ENCODE assay signal across 1 cellular context in the genomic region with DNA sequence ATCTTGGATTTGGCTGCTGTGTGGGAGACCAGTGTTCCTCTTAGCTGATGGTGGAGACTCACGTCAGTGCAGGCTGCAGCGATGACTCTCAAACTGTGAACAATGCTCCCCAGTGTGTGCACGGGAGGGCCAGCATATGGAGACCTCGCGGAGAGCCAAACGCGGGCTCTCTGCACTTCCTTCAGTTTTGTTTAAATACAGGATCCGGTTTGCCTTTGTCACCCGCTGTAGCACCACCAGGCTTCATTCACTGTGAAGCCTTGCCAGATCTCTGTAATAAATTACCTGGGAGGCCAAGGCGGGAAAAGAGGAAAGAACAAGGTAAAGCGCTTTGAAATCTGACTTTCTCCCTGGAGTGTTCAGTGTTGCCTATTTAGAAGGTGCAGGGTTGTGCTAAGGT.
TF ChIP-seq lines count a peak whose summit lies in the region.

No MANE protein-coding gene starts in this region.

TF ChIP-seq in HepG2, 621 proteins besides CTCF, POLR2A, EP300 and RAD21 (continued from another document and continues in another):
- TF ChIP-seq, protein P1, sequence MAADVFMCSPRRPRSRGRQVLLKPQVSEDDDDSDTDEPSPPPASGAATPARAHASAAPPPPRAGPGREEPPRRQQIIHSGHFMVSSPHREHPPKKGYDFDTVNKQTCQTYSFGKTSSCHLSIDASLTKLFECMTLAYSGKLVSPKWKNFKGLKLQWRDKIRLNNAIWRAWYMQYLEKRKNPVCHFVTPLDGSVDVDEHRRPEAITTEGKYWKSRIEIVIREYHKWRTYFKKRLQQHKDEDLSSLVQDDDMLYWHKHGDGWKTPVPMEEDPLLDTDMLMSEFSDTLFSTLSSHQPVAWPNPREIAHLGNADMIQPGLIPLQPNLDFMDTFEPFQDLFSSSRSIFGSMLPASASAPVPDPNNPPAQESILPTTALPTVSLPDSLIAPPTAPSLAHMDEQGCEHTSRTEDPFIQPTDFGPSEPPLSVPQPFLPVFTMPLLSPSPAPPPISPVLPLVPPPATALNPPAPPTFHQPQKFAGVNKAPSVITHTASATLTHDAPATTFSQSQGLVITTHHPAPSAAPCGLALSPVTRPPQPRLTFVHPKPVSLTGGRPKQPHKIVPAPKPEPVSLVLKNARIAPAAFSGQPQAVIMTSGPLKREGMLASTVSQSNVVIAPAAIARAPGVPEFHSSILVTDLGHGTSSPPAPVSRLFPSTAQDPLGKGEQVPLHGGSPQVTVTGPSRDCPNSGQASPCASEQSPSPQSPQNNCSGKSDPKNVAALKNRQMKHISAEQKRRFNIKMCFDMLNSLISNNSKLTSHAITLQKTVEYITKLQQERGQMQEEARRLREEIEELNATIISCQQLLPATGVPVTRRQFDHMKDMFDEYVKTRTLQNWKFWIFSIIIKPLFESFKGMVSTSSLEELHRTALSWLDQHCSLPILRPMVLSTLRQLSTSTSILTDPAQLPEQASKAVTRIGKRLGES (CRISPR knock-in tag; IDR thresholded peaks at IDR 0.05; ENCODE audit: borderline replicate concordance), result no peak
- TF ChIP-seq, protein P2, sequence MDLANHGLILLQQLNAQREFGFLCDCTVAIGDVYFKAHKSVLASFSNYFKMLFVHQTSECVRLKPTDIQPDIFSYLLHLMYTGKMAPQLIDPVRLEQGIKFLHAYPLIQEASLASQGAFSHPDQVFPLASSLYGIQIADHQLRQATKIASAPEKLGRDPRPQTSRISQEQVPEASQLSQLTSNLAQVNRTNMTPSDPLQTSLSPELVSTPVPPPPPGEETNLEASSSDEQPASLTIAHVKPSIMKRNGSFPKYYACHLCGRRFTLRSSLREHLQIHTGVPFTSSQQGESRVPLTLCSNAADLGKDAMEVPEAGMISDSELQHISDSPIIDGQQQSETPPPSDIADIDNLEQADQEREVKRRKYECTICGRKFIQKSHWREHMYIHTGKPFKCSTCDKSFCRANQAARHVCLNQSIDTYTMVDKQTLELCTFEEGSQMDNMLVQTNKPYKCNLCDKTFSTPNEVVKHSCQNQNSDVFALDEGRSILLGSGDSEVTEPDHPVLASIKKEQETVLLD (CRISPR knock-in tag; IDR thresholded peaks at IDR 0.05; ENCODE audit: low read depth), result no peak
- no peak for TF ChIP-seq RNF2 (conservative IDR thresholded peaks at IDR 0.05; ENCODE audit: low read depth)
- no peak for TF ChIP-seq ZNF670 (CRISPR knock-in tag; IDR thresholded peaks at IDR 0.05; ENCODE audit: borderline replicate concordance)
- TF ChIP-seq, protein P3, sequence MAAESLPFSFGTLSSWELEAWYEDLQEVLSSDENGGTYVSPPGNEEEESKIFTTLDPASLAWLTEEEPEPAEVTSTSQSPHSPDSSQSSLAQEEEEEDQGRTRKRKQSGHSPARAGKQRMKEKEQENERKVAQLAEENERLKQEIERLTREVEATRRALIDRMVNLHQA (CRISPR knock-in tag; IDR thresholded peaks at IDR 0.05), result no peak
- no peak for TF ChIP-seq GTF3A (CRISPR knock-in tag; conservative IDR thresholded peaks at IDR 0.05)
- TF ChIP-seq ZNF326 (CRISPR knock-in tag; IDR thresholded peaks at IDR 0.05; ENCODE audit: borderline replicate concordance), result no peak
- TF ChIP-seq JARID2 (CRISPR knock-in tag; IDR thresholded peaks at IDR 0.05; ENCODE audit: insufficient replicate concordance), result no peak
- peak; percentile 48; the same call in 1 of the 2 replicates for TF ChIP-seq ZNF232 (CRISPR knock-in tag; IDR thresholded peaks at IDR 0.05; ENCODE audit: borderline replicate concordance)
- TF ChIP-seq ZNF724P (CRISPR knock-in tag; IDR thresholded peaks at IDR 0.05; ENCODE audit: borderline replicate concordance), result no peak
- TF ChIP-seq ZNF180 (CRISPR knock-in tag; IDR thresholded peaks at IDR 0.05; ENCODE audit: borderline replicate concordance, low read depth), result no peak
- 0 out of 2 replicates have a peak, but pooled peaks have one; percentile 33 for TF ChIP-seq GATAD2A (CRISPR knock-in tag; IDR thresholded peaks at IDR 0.05)
- TF ChIP-seq RORA (CRISPR knock-in tag; IDR thresholded peaks at IDR 0.05), result no peak
- no peak for TF ChIP-seq CENPX (CRISPR knock-in tag; IDR thresholded peaks at IDR 0.05)
- no peak for TF ChIP-seq KDM5B (CRISPR knock-in tag; IDR thresholded peaks at IDR 0.05; ENCODE audit: borderline replicate concordance)
- no peak for TF ChIP-seq GATA4 (IDR thresholded peaks at IDR 0.05; ENCODE audit: borderline replicate concordance, low read depth)
- no peak for TF ChIP-seq CAMTA2 (CRISPR knock-in tag; IDR thresholded peaks at IDR 0.05; ENCODE audit: borderline replicate concordance)
- TF ChIP-seq TOE1 (CRISPR knock-in tag; IDR thresholded peaks at IDR 0.05), result no peak
- no peak for TF ChIP-seq ZNF563 (CRISPR knock-in tag; IDR thresholded peaks at IDR 0.05)
- TF ChIP-seq ZNF234 (CRISPR knock-in tag; conservative IDR thresholded peaks at IDR 0.05), result no peak
- TF ChIP-seq ZNF451 (CRISPR knock-in tag; IDR thresholded peaks at IDR 0.05), result no peak
- TF ChIP-seq, protein P4, sequence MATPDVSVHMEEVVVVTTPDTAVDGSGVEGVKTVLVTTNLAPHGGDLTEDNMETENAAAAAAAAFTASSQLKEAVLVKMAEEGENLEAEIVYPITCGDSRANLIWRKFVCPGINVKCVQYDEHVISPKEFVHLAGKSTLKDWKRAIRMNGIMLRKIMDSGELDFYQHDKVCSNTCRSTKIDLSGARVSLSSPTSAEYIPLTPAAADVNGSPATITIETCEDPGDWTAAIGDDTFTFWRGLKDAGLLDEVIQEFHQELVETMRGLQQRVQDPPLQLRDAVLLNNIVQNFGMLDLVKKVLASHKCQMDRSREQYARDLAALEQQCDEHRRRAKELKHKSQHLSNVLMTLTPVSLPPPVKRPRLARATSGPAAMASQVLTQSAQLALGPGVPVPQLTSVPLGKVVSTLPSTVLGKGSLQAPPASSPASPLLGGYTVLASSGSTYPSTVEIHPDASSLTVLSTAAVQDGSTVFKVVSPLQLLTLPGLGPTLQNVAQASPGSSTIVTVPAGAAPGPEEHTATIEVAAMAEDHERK (CRISPR knock-in tag; IDR thresholded peaks at IDR 0.05; ENCODE audit: low read depth), result no peak
- no peak for TF ChIP-seq SALL2 (CRISPR knock-in tag; IDR thresholded peaks at IDR 0.05)
- TF ChIP-seq ISX (CRISPR knock-in tag; conservative IDR thresholded peaks at IDR 0.05), result no peak
- TF ChIP-seq JUNB (CRISPR knock-in tag; IDR thresholded peaks at IDR 0.05; ENCODE audit: borderline replicate concordance), result no peak
- no peak for TF ChIP-seq CHD2 (IDR thresholded peaks at IDR 0.05; ENCODE audit: low read depth, low read length)
- TF ChIP-seq KLF11 (CRISPR knock-in tag; IDR thresholded peaks at IDR 0.05), result no peak
- TF ChIP-seq MLLT10 (CRISPR knock-in tag; IDR thresholded peaks at IDR 0.05), result no peak
- TF ChIP-seq ZNF468 (CRISPR knock-in tag; IDR thresholded peaks at IDR 0.05), result no peak
- TF ChIP-seq, protein P5, sequence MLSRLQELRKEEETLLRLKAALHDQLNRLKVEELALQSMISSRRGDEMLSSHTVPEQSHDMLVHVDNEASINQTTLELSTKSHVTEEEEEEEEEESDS (CRISPR knock-in tag; IDR thresholded peaks at IDR 0.05; ENCODE audit: borderline replicate concordance), result no peak
- TF ChIP-seq ZNF253 (CRISPR knock-in tag; IDR thresholded peaks at IDR 0.05; ENCODE audit: borderline replicate concordance), result no peak
- no peak for TF ChIP-seq HHEX (CRISPR knock-in tag; IDR thresholded peaks at IDR 0.05)
- TF ChIP-seq ZNF224 (CRISPR knock-in tag; IDR thresholded peaks at IDR 0.05), result no peak
- no peak for TF ChIP-seq ZFP90 (CRISPR knock-in tag; IDR thresholded peaks at IDR 0.05; ENCODE audit: borderline replicate concordance)
- TF ChIP-seq ZNF615 (CRISPR knock-in tag; IDR thresholded peaks at IDR 0.05; ENCODE audit: borderline replicate concordance), result no peak
- TF ChIP-seq, protein P6, sequence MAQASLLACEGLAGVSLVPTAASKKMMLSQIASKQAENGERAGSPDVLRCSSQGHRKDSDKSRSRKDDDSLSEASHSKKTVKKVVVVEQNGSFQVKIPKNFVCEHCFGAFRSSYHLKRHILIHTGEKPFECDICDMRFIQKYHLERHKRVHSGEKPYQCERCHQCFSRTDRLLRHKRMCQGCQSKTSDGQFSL (CRISPR knock-in tag; IDR thresholded peaks at IDR 0.05), result no peak
- TF ChIP-seq, protein P7, sequence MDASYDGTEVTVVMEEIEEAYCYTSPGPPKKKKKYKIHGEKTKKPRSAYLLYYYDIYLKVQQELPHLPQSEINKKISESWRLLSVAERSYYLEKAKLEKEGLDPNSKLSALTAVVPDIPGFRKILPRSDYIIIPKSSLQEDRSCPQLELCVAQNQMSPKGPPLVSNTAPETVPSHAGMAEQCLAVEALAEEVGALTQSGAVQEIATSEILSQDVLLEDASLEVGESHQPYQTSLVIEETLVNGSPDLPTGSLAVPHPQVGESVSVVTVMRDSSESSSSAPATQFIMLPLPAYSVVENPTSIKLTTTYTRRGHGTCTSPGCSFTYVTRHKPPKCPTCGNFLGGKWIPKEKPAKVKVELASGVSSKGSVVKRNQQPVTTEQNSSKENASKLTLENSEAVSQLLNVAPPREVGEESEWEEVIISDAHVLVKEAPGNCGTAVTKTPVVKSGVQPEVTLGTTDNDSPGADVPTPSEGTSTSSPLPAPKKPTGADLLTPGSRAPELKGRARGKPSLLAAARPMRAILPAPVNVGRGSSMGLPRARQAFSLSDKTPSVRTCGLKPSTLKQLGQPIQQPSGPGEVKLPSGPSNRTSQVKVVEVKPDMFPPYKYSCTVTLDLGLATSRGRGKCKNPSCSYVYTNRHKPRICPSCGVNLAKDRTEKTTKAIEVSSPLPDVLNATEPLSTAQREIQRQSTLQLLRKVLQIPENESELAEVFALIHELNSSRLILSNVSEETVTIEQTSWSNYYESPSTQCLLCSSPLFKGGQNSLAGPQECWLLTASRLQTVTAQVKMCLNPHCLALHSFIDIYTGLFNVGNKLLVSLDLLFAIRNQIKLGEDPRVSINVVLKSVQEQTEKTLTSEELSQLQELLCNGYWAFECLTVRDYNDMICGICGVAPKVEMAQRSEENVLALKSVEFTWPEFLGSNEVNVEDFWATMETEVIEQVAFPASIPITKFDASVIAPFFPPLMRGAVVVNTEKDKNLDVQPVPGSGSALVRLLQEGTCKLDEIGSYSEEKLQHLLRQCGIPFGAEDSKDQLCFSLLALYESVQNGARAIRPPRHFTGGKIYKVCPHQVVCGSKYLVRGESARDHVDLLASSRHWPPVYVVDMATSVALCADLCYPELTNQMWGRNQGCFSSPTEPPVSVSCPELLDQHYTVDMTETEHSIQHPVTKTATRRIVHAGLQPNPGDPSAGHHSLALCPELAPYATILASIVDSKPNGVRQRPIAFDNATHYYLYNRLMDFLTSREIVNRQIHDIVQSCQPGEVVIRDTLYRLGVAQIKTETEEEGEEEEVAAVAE (CRISPR knock-in tag; IDR thresholded peaks at IDR 0.05; ENCODE audit: borderline replicate concordance), result no peak
- no peak for TF ChIP-seq SNAI1 (CRISPR knock-in tag; IDR thresholded peaks at IDR 0.05; ENCODE audit: borderline replicate concordance)
- no peak for TF ChIP-seq KAT8 (CRISPR knock-in tag; IDR thresholded peaks at IDR 0.05)
- TF ChIP-seq, protein P8, sequence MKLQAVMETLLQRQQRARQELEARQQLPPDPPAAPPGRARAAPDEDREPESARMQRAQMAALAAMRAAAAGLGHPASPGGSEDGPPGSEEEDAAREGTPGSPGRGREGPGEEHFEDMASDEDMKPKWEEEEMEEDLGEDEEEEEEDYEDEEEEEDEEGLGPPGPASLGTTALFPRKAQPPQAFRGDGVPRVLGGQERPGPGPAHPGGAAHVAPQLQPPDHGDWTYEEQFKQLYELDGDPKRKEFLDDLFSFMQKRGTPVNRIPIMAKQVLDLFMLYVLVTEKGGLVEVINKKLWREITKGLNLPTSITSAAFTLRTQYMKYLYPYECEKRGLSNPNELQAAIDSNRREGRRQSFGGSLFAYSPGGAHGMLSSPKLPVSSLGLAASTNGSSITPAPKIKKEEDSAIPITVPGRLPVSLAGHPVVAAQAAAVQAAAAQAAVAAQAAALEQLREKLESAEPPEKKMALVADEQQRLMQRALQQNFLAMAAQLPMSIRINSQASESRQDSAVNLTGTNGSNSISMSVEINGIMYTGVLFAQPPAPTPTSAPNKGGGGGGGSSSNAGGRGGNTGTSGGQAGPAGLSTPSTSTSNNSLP (IDR thresholded peaks at IDR 0.05; ENCODE audit: low read depth, low read length), result no peak
- no peak for TF ChIP-seq ZNF570 (CRISPR knock-in tag; IDR thresholded peaks at IDR 0.05; ENCODE audit: borderline replicate concordance)
- no peak; the same call in 1 of the 2 replicates for TF ChIP-seq NR1H2 (CRISPR knock-in tag; IDR thresholded peaks at IDR 0.05; ENCODE audit: borderline replicate concordance, low read depth)
- no peak for TF ChIP-seq ZIK1 (CRISPR knock-in tag; IDR thresholded peaks at IDR 0.05; ENCODE audit: borderline replicate concordance, low read depth)
- TF ChIP-seq MIER3 (CRISPR knock-in tag; IDR thresholded peaks at IDR 0.05; ENCODE audit: borderline replicate concordance), result no peak
- TF ChIP-seq, protein P9, sequence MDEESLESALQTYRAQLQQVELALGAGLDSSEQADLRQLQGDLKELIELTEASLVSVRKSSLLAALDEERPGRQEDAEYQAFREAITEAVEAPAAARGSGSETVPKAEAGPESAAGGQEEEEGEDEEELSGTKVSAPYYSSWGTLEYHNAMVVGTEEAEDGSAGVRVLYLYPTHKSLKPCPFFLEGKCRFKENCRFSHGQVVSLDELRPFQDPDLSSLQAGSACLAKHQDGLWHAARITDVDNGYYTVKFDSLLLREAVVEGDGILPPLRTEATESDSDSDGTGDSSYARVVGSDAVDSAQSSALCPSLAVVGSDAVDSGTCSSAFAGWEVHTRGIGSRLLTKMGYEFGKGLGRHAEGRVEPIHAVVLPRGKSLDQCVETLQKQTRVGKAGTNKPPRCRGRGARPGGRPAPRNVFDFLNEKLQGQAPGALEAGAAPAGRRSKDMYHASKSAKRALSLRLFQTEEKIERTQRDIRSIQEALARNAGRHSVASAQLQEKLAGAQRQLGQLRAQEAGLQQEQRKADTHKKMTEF (CRISPR knock-in tag; IDR thresholded peaks at IDR 0.05), result peak; percentile 50; the same call in 1 of the 2 replicates
- TF ChIP-seq, protein P10, sequence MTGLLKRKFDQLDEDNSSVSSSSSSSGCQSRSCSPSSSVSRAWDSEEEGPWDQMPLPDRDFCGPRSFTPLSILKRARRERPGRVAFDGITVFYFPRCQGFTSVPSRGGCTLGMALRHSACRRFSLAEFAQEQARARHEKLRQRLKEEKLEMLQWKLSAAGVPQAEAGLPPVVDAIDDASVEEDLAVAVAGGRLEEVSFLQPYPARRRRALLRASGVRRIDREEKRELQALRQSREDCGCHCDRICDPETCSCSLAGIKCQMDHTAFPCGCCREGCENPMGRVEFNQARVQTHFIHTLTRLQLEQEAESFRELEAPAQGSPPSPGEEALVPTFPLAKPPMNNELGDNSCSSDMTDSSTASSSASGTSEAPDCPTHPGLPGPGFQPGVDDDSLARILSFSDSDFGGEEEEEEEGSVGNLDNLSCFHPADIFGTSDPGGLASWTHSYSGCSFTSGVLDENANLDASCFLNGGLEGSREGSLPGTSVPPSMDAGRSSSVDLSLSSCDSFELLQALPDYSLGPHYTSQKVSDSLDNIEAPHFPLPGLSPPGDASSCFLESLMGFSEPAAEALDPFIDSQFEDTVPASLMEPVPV (CRISPR knock-in tag; IDR thresholded peaks at IDR 0.05), result 0 out of 2 replicates have a peak, but pooled peaks have one; percentile 33
- no peak for TF ChIP-seq MAZ (IDR thresholded peaks at IDR 0.05; ENCODE audit: borderline replicate concordance, low read depth, low read length)
- no peak for TF ChIP-seq MAZ (CRISPR knock-in tag; IDR thresholded peaks at IDR 0.05; ENCODE audit: low read depth)
- no peak; the same call in 1 of the 2 replicates for TF ChIP-seq NCOA2 (CRISPR knock-in tag; IDR thresholded peaks at IDR 0.05)
- TF ChIP-seq SRF (IDR thresholded peaks at IDR 0.05; ENCODE audit: low read depth, low read length), result no peak
- TF ChIP-seq NFRKB (IDR thresholded peaks at IDR 0.05), result no peak
- TF ChIP-seq HMG20B (CRISPR knock-in tag; conservative IDR thresholded peaks at IDR 0.05), result no peak
- no peak for TF ChIP-seq TMF1 (CRISPR knock-in tag; IDR thresholded peaks at IDR 0.05; ENCODE audit: low read depth)
- peak; percentile 46; the same call in 1 of the 2 replicates for TF ChIP-seq MED1 (CRISPR knock-in tag; IDR thresholded peaks at IDR 0.05)
